Comparison of ENCODE assay signal across 1 cellular context in the genomic region with DNA sequence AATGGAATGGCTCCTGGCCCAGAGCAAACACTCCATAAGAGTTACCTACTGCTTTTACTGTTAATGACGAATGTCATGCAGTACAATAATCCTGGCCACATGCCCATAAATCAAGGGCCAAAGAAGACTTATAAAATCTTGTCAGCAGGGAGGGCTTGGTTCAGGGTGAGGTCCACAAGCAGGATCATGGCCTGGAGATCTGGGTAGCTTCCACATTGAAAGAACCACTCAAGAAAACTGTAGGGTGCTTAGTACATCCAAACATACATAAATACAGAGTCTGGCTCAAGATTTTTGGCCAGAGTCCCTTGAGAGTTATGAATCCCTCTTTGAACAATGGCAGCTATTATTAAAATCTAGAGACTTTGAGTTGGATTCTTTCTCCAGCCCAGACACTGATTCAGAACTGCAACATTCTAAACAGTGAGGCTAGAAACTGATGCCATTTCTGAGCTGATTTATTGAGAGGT.
TF ChIP-seq lines count a peak whose summit lies in the region.

No MANE protein-coding gene starts in this region.

TF ChIP-seq in GM23338, 12 proteins besides CTCF, POLR2A, EP300 and RAD21 (continued from another document):
- TF ChIP-seq, protein P1, sequence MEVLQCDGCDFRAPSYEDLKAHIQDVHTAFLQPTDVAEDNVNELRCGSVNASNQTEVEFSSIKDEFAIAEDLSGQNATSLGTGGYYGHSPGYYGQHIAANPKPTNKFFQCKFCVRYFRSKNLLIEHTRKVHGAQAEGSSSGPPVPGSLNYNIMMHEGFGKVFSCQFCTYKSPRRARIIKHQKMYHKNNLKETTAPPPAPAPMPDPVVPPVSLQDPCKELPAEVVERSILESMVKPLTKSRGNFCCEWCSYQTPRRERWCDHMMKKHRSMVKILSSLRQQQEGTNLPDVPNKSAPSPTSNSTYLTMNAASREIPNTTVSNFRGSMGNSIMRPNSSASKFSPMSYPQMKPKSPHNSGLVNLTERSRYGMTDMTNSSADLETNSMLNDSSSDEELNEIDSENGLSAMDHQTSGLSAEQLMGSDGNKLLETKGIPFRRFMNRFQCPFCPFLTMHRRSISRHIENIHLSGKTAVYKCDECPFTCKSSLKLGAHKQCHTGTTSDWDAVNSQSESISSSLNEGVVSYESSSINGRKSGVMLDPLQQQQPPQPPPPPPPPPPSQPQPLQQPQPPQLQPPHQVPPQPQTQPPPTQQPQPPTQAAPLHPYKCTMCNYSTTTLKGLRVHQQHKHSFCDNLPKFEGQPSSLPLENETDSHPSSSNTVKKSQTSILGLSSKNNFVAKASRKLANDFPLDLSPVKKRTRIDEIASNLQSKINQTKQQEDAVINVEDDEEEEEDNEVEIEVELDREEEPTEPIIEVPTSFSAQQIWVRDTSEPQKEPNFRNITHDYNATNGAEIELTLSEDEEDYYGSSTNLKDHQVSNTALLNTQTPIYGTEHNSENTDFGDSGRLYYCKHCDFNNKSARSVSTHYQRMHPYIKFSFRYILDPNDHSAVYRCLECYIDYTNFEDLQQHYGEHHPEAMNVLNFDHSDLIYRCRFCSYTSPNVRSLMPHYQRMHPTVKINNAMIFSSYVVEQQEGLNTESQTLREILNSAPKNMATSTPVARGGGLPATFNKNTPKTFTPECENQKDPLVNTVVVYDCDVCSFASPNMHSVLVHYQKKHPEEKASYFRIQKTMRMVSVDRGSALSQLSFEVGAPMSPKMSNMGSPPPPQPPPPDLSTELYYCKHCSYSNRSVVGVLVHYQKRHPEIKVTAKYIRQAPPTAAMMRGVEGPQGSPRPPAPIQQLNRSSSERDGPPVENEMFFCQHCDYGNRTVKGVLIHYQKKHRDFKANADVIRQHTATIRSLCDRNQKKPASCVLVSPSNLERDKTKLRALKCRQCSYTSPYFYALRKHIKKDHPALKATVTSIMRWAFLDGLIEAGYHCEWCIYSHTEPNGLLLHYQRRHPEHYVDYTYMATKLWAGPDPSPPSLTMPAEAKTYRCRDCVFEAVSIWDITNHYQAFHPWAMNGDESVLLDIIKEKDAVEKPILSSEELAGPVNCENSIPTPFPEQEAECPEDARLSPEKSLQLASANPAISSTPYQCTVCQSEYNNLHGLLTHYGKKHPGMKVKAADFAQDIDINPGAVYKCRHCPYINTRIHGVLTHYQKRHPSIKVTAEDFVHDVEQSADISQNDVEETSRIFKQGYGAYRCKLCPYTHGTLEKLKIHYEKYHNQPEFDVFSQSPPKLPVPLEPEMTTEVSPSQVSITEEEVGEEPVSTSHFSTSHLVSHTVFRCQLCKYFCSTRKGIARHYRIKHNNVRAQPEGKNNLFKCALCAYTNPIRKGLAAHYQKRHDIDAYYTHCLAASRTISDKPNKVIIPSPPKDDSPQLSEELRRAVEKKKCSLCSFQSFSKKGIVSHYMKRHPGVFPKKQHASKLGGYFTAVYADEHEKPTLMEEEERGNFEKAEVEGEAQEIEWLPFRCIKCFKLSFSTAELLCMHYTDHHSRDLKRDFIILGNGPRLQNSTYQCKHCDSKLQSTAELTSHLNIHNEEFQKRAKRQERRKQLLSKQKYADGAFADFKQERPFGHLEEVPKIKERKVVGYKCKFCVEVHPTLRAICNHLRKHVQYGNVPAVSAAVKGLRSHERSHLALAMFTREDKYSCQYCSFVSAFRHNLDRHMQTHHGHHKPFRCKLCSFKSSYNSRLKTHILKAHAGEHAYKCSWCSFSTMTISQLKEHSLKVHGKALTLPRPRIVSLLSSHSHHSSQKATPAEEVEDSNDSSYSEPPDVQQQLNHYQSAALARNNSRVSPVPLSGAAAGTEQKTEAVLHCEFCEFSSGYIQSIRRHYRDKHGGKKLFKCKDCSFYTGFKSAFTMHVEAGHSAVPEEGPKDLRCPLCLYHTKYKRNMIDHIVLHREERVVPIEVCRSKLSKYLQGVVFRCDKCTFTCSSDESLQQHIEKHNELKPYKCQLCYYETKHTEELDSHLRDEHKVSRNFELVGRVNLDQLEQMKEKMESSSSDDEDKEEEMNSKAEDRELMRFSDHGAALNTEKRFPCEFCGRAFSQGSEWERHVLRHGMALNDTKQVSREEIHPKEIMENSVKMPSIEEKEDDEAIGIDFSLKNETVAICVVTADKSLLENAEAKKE (CRISPR knock-in tag; IDR thresholded peaks at IDR 0.05), result no peak
- TF ChIP-seq EZH2 (IDR thresholded peaks at IDR 0.05; ENCODE audit: low read depth, unreplicated experiment), result no peak
- no peak for TF ChIP-seq ZNF114 (CRISPR knock-in tag; IDR thresholded peaks at IDR 0.05)
- TF ChIP-seq CREB1 (CRISPR knock-in tag; IDR thresholded peaks at IDR 0.05; ENCODE audit: low read depth), result no peak
- TF ChIP-seq POLR2AphosphoS5 (IDR thresholded peaks at IDR 0.05; ENCODE audit: low read depth), result no peak
- TF ChIP-seq STAT1 (IDR thresholded peaks at IDR 0.05; ENCODE audit: unreplicated experiment), result no peak
- TF ChIP-seq, protein P2, sequence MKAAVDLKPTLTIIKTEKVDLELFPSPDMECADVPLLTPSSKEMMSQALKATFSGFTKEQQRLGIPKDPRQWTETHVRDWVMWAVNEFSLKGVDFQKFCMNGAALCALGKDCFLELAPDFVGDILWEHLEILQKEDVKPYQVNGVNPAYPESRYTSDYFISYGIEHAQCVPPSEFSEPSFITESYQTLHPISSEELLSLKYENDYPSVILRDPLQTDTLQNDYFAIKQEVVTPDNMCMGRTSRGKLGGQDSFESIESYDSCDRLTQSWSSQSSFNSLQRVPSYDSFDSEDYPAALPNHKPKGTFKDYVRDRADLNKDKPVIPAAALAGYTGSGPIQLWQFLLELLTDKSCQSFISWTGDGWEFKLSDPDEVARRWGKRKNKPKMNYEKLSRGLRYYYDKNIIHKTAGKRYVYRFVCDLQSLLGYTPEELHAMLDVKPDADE (IDR thresholded peaks at IDR 0.05), result no peak
